In the genomic region with DNA sequence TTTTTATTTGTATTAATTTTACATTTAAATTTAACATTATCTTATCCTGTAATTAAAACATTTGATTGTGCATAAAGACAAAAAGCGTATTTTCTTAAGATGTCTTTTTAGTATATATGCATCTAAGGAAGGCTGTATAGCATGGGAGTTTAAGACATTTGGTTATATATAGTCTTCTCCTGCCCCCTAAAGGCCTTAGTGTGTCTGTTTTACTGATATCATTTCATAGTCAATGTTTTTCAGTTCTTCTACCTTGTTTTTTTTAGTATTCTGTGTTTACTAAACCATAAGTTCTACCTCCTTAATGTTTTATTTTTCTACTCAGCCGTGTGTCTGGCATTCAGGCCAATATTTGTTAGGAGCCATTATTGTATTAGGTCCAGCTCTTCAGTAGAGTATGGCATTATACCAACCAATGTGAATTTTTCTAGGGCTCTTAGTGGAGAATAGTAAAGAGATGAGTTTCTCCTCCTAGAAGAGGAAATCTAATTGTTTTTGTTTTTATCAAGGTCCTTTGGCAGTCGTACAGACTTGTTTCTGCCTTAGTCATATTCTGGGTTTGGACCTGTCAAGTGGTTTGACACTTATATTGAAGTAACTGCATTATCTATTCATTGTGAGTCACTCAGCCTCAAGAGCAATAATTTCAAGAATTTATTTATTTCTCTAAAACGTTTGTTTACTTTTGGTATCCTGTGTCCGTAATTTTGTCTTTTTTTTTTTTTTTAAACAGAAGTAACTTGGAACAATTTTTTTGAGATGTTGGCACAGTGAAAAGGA, we compare ENCODE assay signal across 8 cellular contexts.
A peak's percentile ranks its signal among the peaks of the same experiment; 100 is the strongest.
DNase-seq lines count a peak whose midpoint lies in the region; ATAC-seq and FAIRE-seq lines count a peak whose summit lies in the region.

No MANE protein-coding gene starts in this region.

- no peak for DNase-seq in stimulated activated naive CD8-positive, alpha-beta T cell treated with anti-CD3 and anti-CD28 coated beads, Interleukin-15, amount 100 ng/mL, for 72 hours
- DNase-seq in stimulated activated naive CD8-positive, alpha-beta T cell treated with anti-CD3 and anti-CD28 coated beads, Interleukin-15, Interleukin-2, amounts not matched to agents 100 U/mL and 50 U/mL, for 24 hours: no peak
- DNase-seq in NCI-H510A treated with DMSO at 0.1 percent for 48 hours (lab: John Stamatoyannopoulos, UW) (peak; percentile 28), naive B cell (peak; percentile 29)
- DNase-seq in stimulated activated CD4-positive, alpha-beta T cell treated with anti-CD3 and anti-CD28 coated beads, Interleukin-4, amount 100 ng/mL, for 4 hours: no peak
- no peak for DNase-seq in activated effector memory CD4-positive, alpha-beta T cell treated with anti-CD3 and anti-CD28 coated beads, Interleukin-2, amount 50 U/mL, for 16 hours

- ATAC-seq in stimulated activated naive CD8-positive, alpha-beta T cell treated with anti-CD3 and anti-CD28 coated beads, Interleukin-15, amount 100 ng/mL, for 72 hours: peak; percentile 64
- ATAC-seq in stimulated activated naive CD8-positive, alpha-beta T cell treated with anti-CD3 and anti-CD28 coated beads, Interleukin-15, Interleukin-2, amounts not matched to agents 100 U/mL and 50 U/mL, for 24 hours: no peak
- ATAC-seq in HG02943 (IDR thresholded peaks at IDR 0.05; ENCODE audit: low read depth, unreplicated experiment) (peak; percentile 73), naive B cell (ENCODE audit: low read depth in 2 of 2) (peak; percentile 47 to 58)

- H3K9me3 Mint-ChIP-seq in stimulated activated naive CD8-positive, alpha-beta T cell treated with anti-CD3 and anti-CD28 coated beads, Interleukin-15, amount 100 ng/mL, for 72 hours: no peaks in the 10 kb centered on the region
- no peaks in the 10 kb centered on the region for H3K9me3 Mint-ChIP-seq in naive B cell

- no peaks in the 10 kb centered on the region for H3K27me3 Mint-ChIP-seq in stimulated activated naive CD8-positive, alpha-beta T cell treated with anti-CD3 and anti-CD28 coated beads, Interleukin-15, amount 100 ng/mL, for 72 hours
- no peaks in the 10 kb centered on the region for H3K27me3 Mint-ChIP-seq in naive B cell

- peaks cover 0 to 16% of the 10 kb centered on the region in 2 donors for H3K36me3 Mint-ChIP-seq in naive B cell

- no peak overlapping the region for H3K4me3 Mint-ChIP-seq in stimulated activated naive CD8-positive, alpha-beta T cell treated with anti-CD3 and anti-CD28 coated beads, Interleukin-15, amount 100 ng/mL, for 72 hours
- no peak overlapping the region for H3K4me3 Mint-ChIP-seq in naive B cell

- no peak overlapping the region for H3K27ac Mint-ChIP-seq in stimulated activated naive CD8-positive, alpha-beta T cell treated with anti-CD3 and anti-CD28 coated beads, Interleukin-15, amount 100 ng/mL, for 72 hours
- H3K27ac Mint-ChIP-seq in naive B cell: peak overlapping the region in 1 of 6 donors; percentile 49

- H3K4me1 Mint-ChIP-seq in stimulated activated naive CD8-positive, alpha-beta T cell treated with anti-CD3 and anti-CD28 coated beads, Interleukin-15, amount 100 ng/mL, for 72 hours: no peaks in the 10 kb centered on the region
- no peaks in the 10 kb centered on the region for H3K4me1 Mint-ChIP-seq in naive B cell

- peak; percentile 53 for FAIRE-seq in colon (lab: Jason Lieb, UNC)

Comparison
In these comparisons a context has a peak if more than half of its experiments do, and no peak if none do; other contexts are left out.
1. DNase-seq: peak in NCI-H510A treated with DMSO at 0.1 percent for 48 hours (single experiment) and naive B cell (single experiment); none in stimulated activated naive CD8-positive, alpha-beta T cell treated with anti-CD3 and anti-CD28 coated beads, Interleukin-15, amount 100 ng/mL, for 72 hours (0 of 2), stimulated activated naive CD8-positive, alpha-beta T cell treated with anti-CD3 and anti-CD28 coated beads, Interleukin-15, Interleukin-2, amounts not matched to agents 100 U/mL and 50 U/mL, for 24 hours (single experiment), stimulated activated CD4-positive, alpha-beta T cell treated with anti-CD3 and anti-CD28 coated beads, Interleukin-4, amount 100 ng/mL, for 4 hours (0 of 2) and activated effector memory CD4-positive, alpha-beta T cell treated with anti-CD3 and anti-CD28 coated beads, Interleukin-2, amount 50 U/mL, for 16 hours (single experiment).